ENCODE assay signal across 1 cellular context in genomic region chr14:103074699-103075341, GRCh38.
TF ChIP-seq lines count a peak whose summit lies in the region.

No MANE protein-coding gene starts in this region.

TF ChIP-seq in HepG2, 621 proteins besides CTCF, POLR2A, EP300 and RAD21 (continued from another document and continues in another):
- TF ChIP-seq PRDM15 (CRISPR knock-in tag; IDR thresholded peaks at IDR 0.05), result no peak
- TF ChIP-seq ATF7-NPFF (CRISPR knock-in tag; IDR thresholded peaks at IDR 0.05; ENCODE audit: low read depth), result no peak; the same call in 1 of the 2 replicates
- no peak for TF ChIP-seq ZBTB33 (CRISPR knock-in tag; IDR thresholded peaks at IDR 0.05)
- TF ChIP-seq ZNF850 (CRISPR knock-in tag; conservative IDR thresholded peaks at IDR 0.05), result no peak
- TF ChIP-seq ZNF619 (CRISPR knock-in tag; IDR thresholded peaks at IDR 0.05), result no peak
- no peak for TF ChIP-seq ZNF160 (CRISPR knock-in tag; IDR thresholded peaks at IDR 0.05)
- no peak for TF ChIP-seq GLI4 (CRISPR knock-in tag; IDR thresholded peaks at IDR 0.05; ENCODE audit: borderline replicate concordance)
- no peak for TF ChIP-seq RFXAP (CRISPR knock-in tag; IDR thresholded peaks at IDR 0.05; ENCODE audit: borderline replicate concordance)
- no peak for TF ChIP-seq NFKBIZ (CRISPR knock-in tag; IDR thresholded peaks at IDR 0.05)
- no peak for TF ChIP-seq KLF6 (CRISPR knock-in tag; IDR thresholded peaks at IDR 0.05)
- no peak for TF ChIP-seq CC2D1A (CRISPR knock-in tag; IDR thresholded peaks at IDR 0.05)
- no peak for TF ChIP-seq MXD4 (CRISPR knock-in tag; IDR thresholded peaks at IDR 0.05)
- TF ChIP-seq KDM5A (IDR thresholded peaks at IDR 0.05; ENCODE audit: borderline replicate concordance, low read length), result no peak
- no peak for TF ChIP-seq ZMYM2 (CRISPR knock-in tag; IDR thresholded peaks at IDR 0.05)
- TF ChIP-seq TBL1XR1 (IDR thresholded peaks at IDR 0.05; ENCODE audit: borderline replicate concordance, low read length, partially characterized antibody), result no peak
- no peak for TF ChIP-seq NFATC3 (CRISPR knock-in tag; IDR thresholded peaks at IDR 0.05)
- no peak for TF ChIP-seq AGO1 (IDR thresholded peaks at IDR 0.05; ENCODE audit: low read depth, low read length, poor library complexity, severe bottlenecking)
- no peak for TF ChIP-seq MIER3 (CRISPR knock-in tag; IDR thresholded peaks at IDR 0.05; ENCODE audit: borderline replicate concordance)
- TF ChIP-seq ZNF691 (CRISPR knock-in tag; IDR thresholded peaks at IDR 0.05; ENCODE audit: borderline replicate concordance, low read depth), result no peak
- no peak for TF ChIP-seq ISX (CRISPR knock-in tag; conservative IDR thresholded peaks at IDR 0.05)
- TF ChIP-seq MTF2 (CRISPR knock-in tag; IDR thresholded peaks at IDR 0.05; ENCODE audit: borderline replicate concordance), result 0 out of 2 replicates have a peak, but pooled peaks have one; percentile 16
- TF ChIP-seq KLF13 (CRISPR knock-in tag; IDR thresholded peaks at IDR 0.05), result no peak
- TF ChIP-seq CEBPB (IDR thresholded peaks at IDR 0.05; ENCODE audit: borderline replicate concordance, low read depth, low read length), result no peak
- no peak for TF ChIP-seq ZNF460 (CRISPR knock-in tag; IDR thresholded peaks at IDR 0.05; ENCODE audit: borderline replicate concordance)
- TF ChIP-seq MBD4 (IDR thresholded peaks at IDR 0.05; ENCODE audit: borderline replicate concordance, low read length), result no peak
- TF ChIP-seq ZNF574 (CRISPR knock-in tag; IDR thresholded peaks at IDR 0.05), result no peak
- no peak for TF ChIP-seq ATF4 (CRISPR knock-in tag; IDR thresholded peaks at IDR 0.05)
- TF ChIP-seq NCOA1 (CRISPR knock-in tag; IDR thresholded peaks at IDR 0.05), result 0 out of 2 replicates have a peak, but pooled peaks have one; percentile 72
- no peak for TF ChIP-seq NR2F6 (IDR thresholded peaks at IDR 0.05)
- TF ChIP-seq NR2F6 (CRISPR knock-in tag; IDR thresholded peaks at IDR 0.05), result peak; percentile 38; the same call in 1 of the 2 replicates
- TF ChIP-seq ZSCAN29 (CRISPR knock-in tag; conservative IDR thresholded peaks at IDR 0.05), result no peak
- TF ChIP-seq ZBTB26 (CRISPR knock-in tag; IDR thresholded peaks at IDR 0.05; ENCODE audit: borderline replicate concordance), result no peak
- no peak for TF ChIP-seq MBNL3 (CRISPR knock-in tag; conservative IDR thresholded peaks at IDR 0.05)
- TF ChIP-seq ZBTB8A (CRISPR knock-in tag; IDR thresholded peaks at IDR 0.05; ENCODE audit: borderline replicate concordance, low read depth), result no peak
- no peak for TF ChIP-seq ELF3 (CRISPR knock-in tag; IDR thresholded peaks at IDR 0.05)
- TF ChIP-seq PRDM10 (CRISPR knock-in tag; IDR thresholded peaks at IDR 0.05; ENCODE audit: low read depth), result no peak
- TF ChIP-seq PAX8 (CRISPR knock-in tag; IDR thresholded peaks at IDR 0.05; ENCODE audit: borderline replicate concordance), result no peak
- no peak for TF ChIP-seq HMGXB4 (CRISPR knock-in tag; IDR thresholded peaks at IDR 0.05; ENCODE audit: borderline replicate concordance in 1 of 2, low read depth in 1 of 2)
- peak; percentile 32 for TF ChIP-seq ZNF687 (CRISPR knock-in tag; IDR thresholded peaks at IDR 0.05)
- 0 out of 2 replicates have a peak, but pooled peaks have one; percentile 6 for TF ChIP-seq ZNF614 (CRISPR knock-in tag; IDR thresholded peaks at IDR 0.05; ENCODE audit: borderline replicate concordance)
- TF ChIP-seq ZNF83 (CRISPR knock-in tag; IDR thresholded peaks at IDR 0.05; ENCODE audit: borderline replicate concordance), result no peak
